In the genomic region with DNA sequence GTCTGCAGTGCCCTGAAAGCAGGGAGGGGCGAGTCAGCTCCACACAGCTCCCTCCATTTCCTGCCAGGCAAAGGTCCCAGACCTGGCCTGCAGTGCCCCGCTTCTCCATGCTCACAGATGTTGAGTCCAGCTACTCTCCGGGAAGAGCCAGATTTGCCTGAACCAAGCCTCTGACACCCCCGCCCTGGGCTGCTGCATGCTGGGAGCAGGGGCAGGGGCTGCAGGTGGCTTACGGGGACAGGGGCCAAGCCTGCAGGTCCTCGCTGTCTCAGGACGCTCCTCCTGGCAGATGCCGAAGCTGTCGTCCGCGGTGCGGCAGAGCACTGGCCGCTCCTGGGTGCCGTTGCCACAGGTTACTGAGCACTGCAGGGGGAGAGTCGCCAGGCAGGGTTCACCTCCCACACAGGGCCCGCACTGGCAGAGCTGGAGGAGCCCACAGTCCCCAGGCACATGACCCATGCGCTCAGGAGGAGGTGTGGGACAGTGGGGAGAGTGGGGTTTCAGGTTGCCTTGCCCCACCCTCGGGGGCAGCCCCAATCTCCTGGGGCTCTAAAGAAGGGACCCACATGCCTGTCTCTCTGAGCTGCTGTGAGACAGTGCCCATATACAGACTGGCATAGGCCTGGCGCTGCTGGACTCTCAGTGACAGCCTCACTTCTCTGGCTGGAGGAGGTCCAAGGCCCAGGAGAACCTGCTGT, we compare ENCODE assay signal across 20 cellular contexts.
A peak's percentile ranks its signal among the peaks of the same experiment; 100 is the strongest.
DNase-seq lines count a peak whose midpoint lies in the region; ATAC-seq and TF ChIP-seq lines count a peak whose summit lies in the region.
"Had no signal": no experiment of that assay in that cellular context is flagged by ENCODE, and none has a peak within 500 bp of the region (broad histone marks: within the 10 kb centered on the region; RNA-seq: fewer than 3 reads in every experiment).

No MANE protein-coding gene starts in this region.

- H3K27ac ChIP-seq in right atrium auricular region (no peak overlapping the region), left ventricle myocardium inferior (replicated peaks) (no peak overlapping the region)
- H3K27ac ChIP-seq: BLaER1 had no signal

- ATAC-seq in left lobe of liver, result no peak
- no peak for ATAC-seq in GM21381 (IDR thresholded peaks at IDR 0.05; ENCODE audit: unreplicated experiment)
- ATAC-seq in GM18505 (IDR thresholded peaks at IDR 0.05; ENCODE audit: unreplicated experiment), result no peak
- ATAC-seq: K562 had no signal

- no peak overlapping the region for H3K4me3 Mint-ChIP-seq in osteocyte (ENCODE audit: unreplicated experiment)
- H3K4me3 Mint-ChIP-seq: CD4-positive, alpha-beta memory T cell had no signal

- H3K4me1 ChIP-seq in right atrium auricular region (no peaks in the 10 kb centered on the region), left ventricle myocardium inferior (no peaks in the 10 kb centered on the region)
- H3K4me1 ChIP-seq: BLaER1 had no signal

- no peaks in the 10 kb centered on the region for H3K4me1 Mint-ChIP-seq in osteocyte (ENCODE audit: unreplicated experiment)
- H3K4me1 Mint-ChIP-seq: CD4-positive, alpha-beta memory T cell had no signal

- no peak for TF ChIP-seq CTCF in right atrium auricular region (IDR thresholded peaks at IDR 0.05)
- no peak for TF ChIP-seq CTCF in left ventricle myocardium inferior (IDR thresholded peaks at IDR 0.05; ENCODE audit: borderline replicate concordance)
- TF ChIP-seq CTCF in osteocyte (IDR thresholded peaks at IDR 0.05), result no peak

- H3K9me3 ChIP-seq in right atrium auricular region (no peaks in the 10 kb centered on the region), left ventricle myocardium inferior (replicated peaks) (peaks cover 26% of the 10 kb centered on the region)

- H3K4me3 ChIP-seq in right atrium auricular region (no peak overlapping the region), left ventricle myocardium inferior (no peak overlapping the region)
- H3K4me3 ChIP-seq: BLaER1, K562 had no signal

- H3K27me3 Mint-ChIP-seq in osteocyte (ENCODE audit: unreplicated experiment), result no peaks in the 10 kb centered on the region
- H3K27me3 Mint-ChIP-seq: CD4-positive, alpha-beta memory T cell had no signal

- no peak overlapping the region for H3K27ac Mint-ChIP-seq in osteocyte (ENCODE audit: unreplicated experiment)
- H3K27ac Mint-ChIP-seq: CD4-positive, alpha-beta memory T cell had no signal

- H3K9me3 Mint-ChIP-seq in osteocyte (ENCODE audit: unreplicated experiment), result peaks cover 11% of the 10 kb centered on the region

- DNase-seq in right atrium auricular region (ENCODE audit: low spot score) (peak; percentile 43), left ventricle myocardium inferior (no peak), left lobe of liver (ENCODE audit: low spot score) (peak; percentile 37), osteocyte (ENCODE audit: extremely low spot score, unreplicated experiment) (peak; percentile 82), H4 (ENCODE audit: low spot score) (no peak)
- DNase-seq: CD4-positive, alpha-beta memory T cell; GF-D8; GOT3; NCI-H1105; NCI-H187; NCI-H2107; NCI-H226; NCI-H524; NCI-H82; OCI-M1; SHP77 had no signal

- H3K27me3 ChIP-seq in right atrium auricular region (no peaks in the 10 kb centered on the region), left ventricle myocardium inferior (ENCODE audit: low read depth) (peaks cover 17% of the 10 kb centered on the region)
- H3K27me3 ChIP-seq: BLaER1 had no signal

- H3K36me3 ChIP-seq in right atrium auricular region, result no peaks in the 10 kb centered on the region
- peaks cover 5% of the 10 kb centered on the region for H3K36me3 ChIP-seq in left ventricle myocardium inferior
- H3K36me3 ChIP-seq: BLaER1 had no signal

- TF ChIP-seq POLR2A in GM18505 (IDR thresholded peaks at IDR 0.05; ENCODE audit: borderline replicate concordance, extremely low read depth, insufficient read depth, insufficient read length), result no peak

- peaks cover 6% of the 10 kb centered on the region for H3K36me3 Mint-ChIP-seq in osteocyte (ENCODE audit: unreplicated experiment)
- H3K36me3 Mint-ChIP-seq: CD4-positive, alpha-beta memory T cell had no signal

- intact Hi-C loops in left ventricle myocardium inferior (cut with micrococcal nuclease), result no loop called here

Comparison
In these comparisons a context has a peak if more than half of its experiments do, and no peak if none do; other contexts are left out.
1. DNase-seq: peak in right atrium auricular region (single experiment), left lobe of liver (single experiment) and osteocyte (single experiment); none in left ventricle myocardium inferior (single experiment) and H4 (single experiment).